11 cellular contexts compared by ENCODE assay signal in the genomic region with DNA sequence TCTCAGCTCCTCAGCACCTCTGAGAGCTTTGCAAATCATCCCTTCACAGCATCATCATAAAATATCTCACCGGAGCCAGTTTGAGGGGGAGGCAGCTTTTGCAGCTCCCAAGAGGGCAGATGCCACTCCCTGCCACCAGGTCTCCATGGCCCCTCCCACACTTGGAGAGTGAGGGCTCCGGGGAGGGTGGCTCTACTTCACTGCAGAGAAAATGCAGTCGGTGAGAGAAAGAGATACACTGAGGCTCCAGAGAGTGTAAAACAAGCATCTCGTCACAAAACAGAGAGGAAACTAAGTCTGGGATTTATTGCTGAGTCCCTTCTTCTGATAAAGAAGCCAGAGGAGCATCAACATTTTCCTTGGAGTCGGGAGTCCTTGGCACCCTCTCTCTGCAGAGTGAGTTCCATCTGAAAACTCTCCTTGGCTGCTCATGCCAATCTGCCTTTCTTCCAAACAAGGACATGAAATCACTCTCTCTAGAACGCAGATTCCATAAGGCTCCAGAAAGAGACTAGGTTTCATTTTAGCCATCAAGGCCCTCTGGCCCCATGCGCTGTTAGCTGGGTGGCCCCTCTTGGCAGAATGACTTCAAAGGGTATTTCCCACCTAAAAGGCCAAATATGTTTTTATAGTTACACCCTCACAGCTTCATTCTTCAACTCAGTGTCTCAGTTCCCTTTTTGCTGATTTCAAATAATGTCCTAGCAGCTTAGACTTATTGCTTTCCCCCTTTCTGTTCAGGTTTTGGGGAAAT.
A peak's percentile ranks its signal among the peaks of the same experiment; 100 is the strongest.
DNase-seq lines count a peak whose midpoint lies in the region; ATAC-seq and TF ChIP-seq lines count a peak whose summit lies in the region.
"Had no signal": no experiment of that assay in that cellular context is flagged by ENCODE, and none has a peak within 500 bp of the region (broad histone marks: within the 10 kb centered on the region; RNA-seq: fewer than 3 reads in every experiment).

No MANE protein-coding gene starts in this region.

- no peaks in the 10 kb centered on the region for H3K36me3 Mint-ChIP-seq in naive B cell
- H3K36me3 Mint-ChIP-seq in activated T-cell treated with anti-CD3 and anti-CD28 coated beads, Interleukin-2, amount 50 U/mL, for 24 hours (ENCODE audit: low read depth) = no peaks in the 10 kb centered on the region
- H3K36me3 Mint-ChIP-seq in natural killer cell = no peaks in the 10 kb centered on the region

- DNase-seq in naive B cell (peak; percentile 76), natural killer cell (no peak), left ventricle myocardium superior (no peak)
- no peak for DNase-seq in activated naive CD4-positive, alpha-beta T cell (lab: John Stamatoyannopoulos, UW)
- DNase-seq in activated T-cell treated with anti-CD3 and anti-CD28 coated beads, Interleukin-2, amount 50 U/mL, for 24 hours = no peak
- DNase-seq: DMS79, mammary epithelial cell, substantia nigra had no signal

- H3K27ac Mint-ChIP-seq in naive B cell (peak overlapping the region; percentile 97 to 99 (median 98)), natural killer cell (no peak overlapping the region)
- no peak overlapping the region for H3K27ac Mint-ChIP-seq in activated T-cell treated with anti-CD3 and anti-CD28 coated beads, Interleukin-2, amount 50 U/mL, for 24 hours

- intact Hi-C loops in natural killer cell (cut with micrococcal nuclease) (no loop called here), left ventricle myocardium superior (cut with micrococcal nuclease) (no loop called here)

- H3K9me3 Mint-ChIP-seq in naive B cell = no peaks in the 10 kb centered on the region
- H3K9me3 Mint-ChIP-seq in activated T-cell treated with anti-CD3 and anti-CD28 coated beads, Interleukin-2, amount 50 U/mL, for 24 hours = no peaks in the 10 kb centered on the region
- H3K9me3 Mint-ChIP-seq in natural killer cell = no peaks in the 10 kb centered on the region

- H3K4me3 Mint-ChIP-seq in naive B cell (peak overlapping the region; percentile 12 to 87 (median 76)), natural killer cell (no peak overlapping the region)
- no peak overlapping the region for H3K4me3 Mint-ChIP-seq in activated T-cell treated with anti-CD3 and anti-CD28 coated beads, Interleukin-2, amount 50 U/mL, for 24 hours

- H3K4me1 Mint-ChIP-seq in naive B cell (peaks cover 34 to 51% (median 47%) of the 10 kb centered on the region in 3 donors), natural killer cell (no peaks in the 10 kb centered on the region)
- H3K4me1 Mint-ChIP-seq in activated T-cell treated with anti-CD3 and anti-CD28 coated beads, Interleukin-2, amount 50 U/mL, for 24 hours (ENCODE audit: low read depth) = peaks cover 2% of the 10 kb centered on the region

- peak; percentile 35 for TF ChIP-seq POLR2A in GM18526 (IDR thresholded peaks at IDR 0.05; ENCODE audit: extremely low read depth, insufficient read length)

- ATAC-seq in GM21526 (IDR thresholded peaks at IDR 0.05; ENCODE audit: low FRiP score, unreplicated experiment) = peak; percentile 70
- peak; percentile 58 for ATAC-seq in HG03196 (IDR thresholded peaks at IDR 0.05; ENCODE audit: unreplicated experiment)
- peak; percentile 84 to 87 for ATAC-seq in naive B cell (ENCODE audit: low read depth in 2 of 2)
- ATAC-seq in natural killer cell = no peak
- ATAC-seq in left ventricle myocardium superior = no peak

- H3K27me3 Mint-ChIP-seq in naive B cell = peaks cover 0 to 3% (median 3%) of the 10 kb centered on the region in 3 donors
- H3K27me3 Mint-ChIP-seq in activated T-cell treated with anti-CD3 and anti-CD28 coated beads, Interleukin-2, amount 50 U/mL, for 24 hours = peaks cover 26% of the 10 kb centered on the region
- H3K27me3 Mint-ChIP-seq in natural killer cell (ENCODE audit: low read depth in 2 of 2) = peaks cover 10 to 24% of the 10 kb centered on the region in 2 donors

- no peak for TF ChIP-seq CTCF in natural killer cell (IDR thresholded peaks at IDR 0.05)

Comparison
In these comparisons a context has a peak if more than half of its experiments do, and no peak if none do; other contexts are left out.
1. ATAC-seq: peak in GM21526 (single experiment), HG03196 (single experiment) and naive B cell (2 of 2); none in natural killer cell (0 of 3) and left ventricle myocardium superior (single experiment).
2. H3K27ac Mint-ChIP-seq: peak in naive B cell (6 of 6); none in activated T-cell treated with anti-CD3 and anti-CD28 coated beads, Interleukin-2, amount 50 U/mL, for 24 hours (single experiment) and natural killer cell (0 of 2).
3. H3K4me3 Mint-ChIP-seq: peak in naive B cell (8 of 8); none in activated T-cell treated with anti-CD3 and anti-CD28 coated beads, Interleukin-2, amount 50 U/mL, for 24 hours (single experiment) and natural killer cell (single experiment).